ENCODE assay signal across 1 cellular context in the genomic region with DNA sequence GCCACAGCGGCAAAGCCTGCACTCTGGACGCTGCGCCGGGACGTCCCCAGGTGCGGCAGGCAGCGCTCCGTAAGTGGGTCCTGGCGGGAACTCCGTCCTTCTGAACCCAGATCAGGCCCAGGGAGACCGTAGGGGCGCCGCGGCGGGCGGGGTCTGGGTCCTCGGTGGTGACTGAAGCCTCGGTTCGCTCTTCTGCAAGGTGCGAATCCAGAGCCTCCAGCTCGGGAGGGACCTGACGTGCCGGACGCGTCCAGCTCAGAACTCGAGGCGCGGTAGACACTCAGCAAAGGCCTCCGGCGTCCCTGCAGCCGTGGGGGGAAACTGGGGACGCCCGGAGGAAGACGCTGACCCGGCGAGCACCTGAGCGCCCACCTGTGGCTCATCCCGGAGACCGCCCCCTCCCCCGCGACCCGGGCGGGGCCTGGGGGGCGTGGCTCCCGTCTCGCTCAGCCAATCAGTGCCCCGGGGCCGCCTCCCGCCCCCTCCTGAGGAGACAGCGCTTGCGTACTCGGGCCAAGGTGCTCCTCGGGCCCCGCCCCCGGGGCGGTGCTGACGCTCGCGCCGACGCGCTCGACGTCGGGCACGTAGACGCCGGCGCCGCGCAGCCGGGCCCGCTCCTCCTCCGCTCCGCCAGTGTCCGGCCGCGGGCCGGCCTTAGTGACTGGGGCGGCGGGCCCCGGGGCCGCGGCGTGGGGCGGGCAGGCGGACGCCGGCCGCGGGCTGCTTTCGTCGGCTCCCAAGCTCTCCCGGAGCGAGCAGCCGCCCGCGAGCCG.
TF ChIP-seq lines count a peak whose summit lies in the region.

Gene PPFIA1 (plus strand): TSS at position 587 of the 773 bp plus-strand sequence. CDS start 1,483 bp downstream, outside the sequence.

TF ChIP-seq in K562, 482 proteins besides CTCF, POLR2A, EP300 and RAD21 (continued from another document and continues in another):
- TF ChIP-seq OTX1 (CRISPR knock-in tag; IDR thresholded peaks at IDR 0.05) (no peak), ZNF280B (CRISPR knock-in tag; IDR thresholded peaks at IDR 0.05) (no peak), CXXC5 (CRISPR knock-in tag; IDR thresholded peaks at IDR 0.05) (peak; percentile 93), VEZF1 (CRISPR knock-in tag; IDR thresholded peaks at IDR 0.05) (peak; percentile 87), HDAC1 (IDR thresholded peaks at IDR 0.05) (peak in 1 of 2 experiments; percentile 36; a peak in 2 of 4 replicates), PHF8 (IDR thresholded peaks at IDR 0.05; ENCODE audit: borderline replicate concordance, low read length) (peak; percentile 91; the same call in 1 of the 2 replicates), NBN (IDR thresholded peaks at IDR 0.05; ENCODE audit: low read depth) (no peak), SP1 (CRISPR knock-in tag; IDR thresholded peaks at IDR 0.05) (peak; percentile 84), STAT6 (CRISPR knock-in tag; IDR thresholded peaks at IDR 0.05) (no peak), PURB (CRISPR knock-in tag; IDR thresholded peaks at IDR 0.05; ENCODE audit: low read depth) (no peak), CC2D1A (IDR thresholded peaks at IDR 0.05) (no peak), ZBED1 (IDR thresholded peaks at IDR 0.05) (no peak), BRF1 (IDR thresholded peaks at IDR 0.05; ENCODE audit: borderline replicate concordance, extremely low read depth, insufficient read length) (no peak), EGR1 (conservative IDR thresholded peaks at IDR 0.05) (peak; percentile 95), MECOM (CRISPR knock-in tag; IDR thresholded peaks at IDR 0.05) (peak; percentile 85; the same call in 1 of the 2 replicates), YY1 (IDR thresholded peaks at IDR 0.05; ENCODE audit: borderline replicate concordance in 1 of 3, control insufficient read depth in 1 of 3, extremely low read depth in 1 of 3, insufficient read depth in 3 of 3, insufficient read length in 1 of 3, insufficient replicate concordance in 2 of 3, low read depth in 1 of 3, low read length in 2 of 3) (peak in 1 of 3 experiments; percentile 24), SRSF7 (optimal IDR thresholded peaks at IDR 0.05; ENCODE audit: low read depth, low read length) (no peak), MBD2 (IDR thresholded peaks at IDR 0.05; ENCODE audit: borderline replicate concordance, low read depth) (peak; percentile 39; the same call in 1 of the 2 replicates), FOSL1 (tag; conservative IDR thresholded peaks at IDR 0.05) (peak; percentile 45; the same call in 1 of the 2 replicates), CBX2 (IDR thresholded peaks at IDR 0.05; ENCODE audit: insufficient read depth, low read length, poor library complexity, severe bottlenecking) (no peak), CBX8 (IDR thresholded peaks at IDR 0.05; ENCODE audit: borderline replicate concordance, extremely low read depth, low read depth, low read length, poor library complexity, severe bottlenecking) (no peak), CHCHD3 (CRISPR knock-in tag; IDR thresholded peaks at IDR 0.05) (no peak), POLR2G (IDR thresholded peaks at IDR 0.05; ENCODE audit: low read depth, low read length) (peak; percentile 91), ARID2 (IDR thresholded peaks at IDR 0.05) (no peak), E2F6 (IDR thresholded peaks at IDR 0.05; ENCODE audit: borderline replicate concordance in 1 of 2, extremely low read depth in 1 of 2, insufficient read depth in 1 of 2, insufficient read length in 1 of 2, low read depth in 1 of 2, low read length in 1 of 2, poor library complexity in 1 of 2, severe bottlenecking in 1 of 2) (peak in 1 of 2 experiments; percentile 40), HNRNPLL (IDR thresholded peaks at IDR 0.05; ENCODE audit: low read depth, low read length, poor library complexity, severe bottlenecking) (peak; percentile 58), CCNT2 (IDR thresholded peaks at IDR 0.05; ENCODE audit: borderline replicate concordance, extremely low read depth, insufficient read length, low read depth, low read length) (peak; percentile 66), TGIF2 (CRISPR knock-in tag; IDR thresholded peaks at IDR 0.05) (peak; percentile 71; the same call in 1 of the 2 replicates), ZC3H8 (IDR thresholded peaks at IDR 0.05) (no peak)
- TF ChIP-seq, protein P1, sequence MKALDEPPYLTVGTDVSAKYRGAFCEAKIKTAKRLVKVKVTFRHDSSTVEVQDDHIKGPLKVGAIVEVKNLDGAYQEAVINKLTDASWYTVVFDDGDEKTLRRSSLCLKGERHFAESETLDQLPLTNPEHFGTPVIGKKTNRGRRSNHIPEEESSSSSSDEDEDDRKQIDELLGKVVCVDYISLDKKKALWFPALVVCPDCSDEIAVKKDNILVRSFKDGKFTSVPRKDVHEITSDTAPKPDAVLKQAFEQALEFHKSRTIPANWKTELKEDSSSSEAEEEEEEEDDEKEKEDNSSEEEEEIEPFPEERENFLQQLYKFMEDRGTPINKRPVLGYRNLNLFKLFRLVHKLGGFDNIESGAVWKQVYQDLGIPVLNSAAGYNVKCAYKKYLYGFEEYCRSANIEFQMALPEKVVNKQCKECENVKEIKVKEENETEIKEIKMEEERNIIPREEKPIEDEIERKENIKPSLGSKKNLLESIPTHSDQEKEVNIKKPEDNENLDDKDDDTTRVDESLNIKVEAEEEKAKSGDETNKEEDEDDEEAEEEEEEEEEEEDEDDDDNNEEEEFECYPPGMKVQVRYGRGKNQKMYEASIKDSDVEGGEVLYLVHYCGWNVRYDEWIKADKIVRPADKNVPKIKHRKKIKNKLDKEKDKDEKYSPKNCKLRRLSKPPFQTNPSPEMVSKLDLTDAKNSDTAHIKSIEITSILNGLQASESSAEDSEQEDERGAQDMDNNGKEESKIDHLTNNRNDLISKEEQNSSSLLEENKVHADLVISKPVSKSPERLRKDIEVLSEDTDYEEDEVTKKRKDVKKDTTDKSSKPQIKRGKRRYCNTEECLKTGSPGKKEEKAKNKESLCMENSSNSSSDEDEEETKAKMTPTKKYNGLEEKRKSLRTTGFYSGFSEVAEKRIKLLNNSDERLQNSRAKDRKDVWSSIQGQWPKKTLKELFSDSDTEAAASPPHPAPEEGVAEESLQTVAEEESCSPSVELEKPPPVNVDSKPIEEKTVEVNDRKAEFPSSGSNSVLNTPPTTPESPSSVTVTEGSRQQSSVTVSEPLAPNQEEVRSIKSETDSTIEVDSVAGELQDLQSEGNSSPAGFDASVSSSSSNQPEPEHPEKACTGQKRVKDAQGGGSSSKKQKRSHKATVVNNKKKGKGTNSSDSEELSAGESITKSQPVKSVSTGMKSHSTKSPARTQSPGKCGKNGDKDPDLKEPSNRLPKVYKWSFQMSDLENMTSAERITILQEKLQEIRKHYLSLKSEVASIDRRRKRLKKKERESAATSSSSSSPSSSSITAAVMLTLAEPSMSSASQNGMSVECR (CRISPR knock-in tag; IDR thresholded peaks at IDR 0.05), result 0 out of 2 replicates have a peak, but pooled peaks have one; percentile 2
